In genomic region chr1:14438127-14438769, GRCh38 we compare ENCODE assay signal across 22 cellular contexts.
DNase-seq lines count a peak whose midpoint lies in the region; ATAC-seq, FAIRE-seq and TF ChIP-seq lines count a peak whose summit lies in the region.
"Had no signal": no experiment of that assay in that cellular context is flagged by ENCODE, and none has a peak within 500 bp of the region (broad histone marks: within the 10 kb centered on the region; RNA-seq: fewer than 3 reads in every experiment).

No MANE protein-coding gene starts in this region.

- TF ChIP-seq RAD21 in HepG2 (CRISPR knock-in tag; IDR thresholded peaks at IDR 0.05), result no peak

- intact Hi-C loops in HepG2 (cut with micrococcal nuclease; ENCODE audit: unreplicated experiment) (no loop called here), right lobe of liver (cut with DNase I) (no loop called here), vagina (cut with DNase I) (no loop called here)

- H3K27me3 ChIP-seq in HepG2 (ENCODE audit: control insufficient read depth in 1 of 2, insufficient read depth in 2 of 2, low read length in 2 of 2) (peaks cover 0 to 11% of the 10 kb centered on the region in 2 experiments; a peak in 1 of 5 replicates), right lobe of liver (no peaks in the 10 kb centered on the region), foreskin keratinocyte (no peaks in the 10 kb centered on the region), vagina (no peaks in the 10 kb centered on the region)
- H3K27me3 ChIP-seq: BLaER1 treated with 17β-estradiol and CSF1 and Interleukin-3, amounts not matched to agents 10 nM and 100 nM had no signal

- H3K4me1 ChIP-seq in HepG2 (ENCODE audit: insufficient read depth, low read length) (no peaks in the 10 kb centered on the region), right lobe of liver (no peaks in the 10 kb centered on the region), foreskin keratinocyte (peaks cover 30% of the 10 kb centered on the region), vagina (peaks cover 6% of the 10 kb centered on the region)
- H3K4me1 ChIP-seq: A549, Caco-2 had no signal

- TF ChIP-seq POLR2A in HepG2 (IDR thresholded peaks at IDR 0.05; ENCODE audit: insufficient read depth in 1 of 2, low read depth in 2 of 2, low read length in 2 of 2), result no peak
- no peak for TF ChIP-seq POLR2A in right lobe of liver (IDR thresholded peaks at IDR 0.05)
- TF ChIP-seq POLR2A in vagina (IDR thresholded peaks at IDR 0.05), result no peak

- BruUV-seq in HepG2 (replicated peaks; lab: Mats Ljungman, UMichigan), result no TSS peak

- in situ Hi-C loops in HepG2 (cut with HindIII; ENCODE audit: extremely low pct_ligation_motif_present, low pct_unique_long_range_greater_than_20kb), result no loop called here

- TF ChIP-seq CTCF in HepG2 (CRISPR knock-in tag; IDR thresholded peaks at IDR 0.05) (no peak), right lobe of liver (IDR thresholded peaks at IDR 0.05) (no peak), foreskin keratinocyte (conservative IDR thresholded peaks at IDR 0.05) (no peak), vagina (IDR thresholded peaks at IDR 0.05) (no peak)

- H3K79me2 ChIP-seq in HepG2 (ENCODE audit: insufficient read depth, low read length), result no peaks in the 10 kb centered on the region

- no peaks in the 10 kb centered on the region for H3K9me3 ChIP-seq in HepG2 (ENCODE audit: low read length)
- H3K9me3 ChIP-seq in right lobe of liver, result no peaks in the 10 kb centered on the region
- no peaks in the 10 kb centered on the region for H3K9me3 ChIP-seq in vagina
- H3K9me3 ChIP-seq: A549; BLaER1 treated with 17β-estradiol and CSF1 and Interleukin-3, amounts not matched to agents 10 nM and 100 nM; Caco-2 had no signal

- DNase-seq in HepG2 (ENCODE audit: low spot score) (no peak), right lobe of liver (no peak), caudate nucleus (lab: John Stamatoyannopoulos, UW) (no peak), foreskin keratinocyte (no peak), vagina (ENCODE audit: extremely low spot score in 2 of 2) (no peak), HPDE6-E6E7 (ENCODE audit: extremely low spot score) (no peak)
- DNase-seq in stimulated activated CD4-positive, alpha-beta T cell treated with anti-CD3 and anti-CD28 coated beads, Interleukin-12 subunit alpha, Interleukin-12 subunit beta, amount 100 ng/mL, for 4 hours, result no peak
- DNase-seq: AML-193; Caco-2; Calu3; CD4-positive, alpha-beta T cell; CD8-positive, alpha-beta T cell; DMS79 treated with DMSO at 0.1 percent for 48 hours; GF-D8 had no signal

- H3K36me3 ChIP-seq in HepG2 (replicated peaks in 1 of 2; ENCODE audit: control insufficient read depth in 1 of 2, insufficient read depth in 2 of 2, low read length in 2 of 2) (no peaks in the 10 kb centered on the region), right lobe of liver (no peaks in the 10 kb centered on the region), vagina (no peaks in the 10 kb centered on the region)
- H3K36me3 ChIP-seq: BLaER1 treated with 17β-estradiol and CSF1 and Interleukin-3, amounts not matched to agents 10 nM and 100 nM had no signal

- H3K27ac ChIP-seq in HepG2 (ENCODE audit: extremely low read length, insufficient read depth, low read length) (no peak overlapping the region), right lobe of liver (no peak overlapping the region), caudate nucleus (ENCODE audit: low read depth, low read length) (peak overlapping the region; percentile 87), foreskin keratinocyte (peak overlapping the region; percentile 98), vagina (peak overlapping the region; percentile 63)
- H3K27ac ChIP-seq: 22Rv1; A549; BLaER1 treated with 17β-estradiol and CSF1 and Interleukin-3, amounts not matched to agents 10 nM and 100 nM; C4-2B had no signal

- H2AFZ ChIP-seq in HepG2 (ENCODE audit: low read length), result no peak overlapping the region

- no peaks in the 10 kb centered on the region for H4K20me1 ChIP-seq in HepG2 (ENCODE audit: insufficient read depth, low read length)
- H4K20me1 ChIP-seq: BLaER1 treated with 17β-estradiol and CSF1 and Interleukin-3, amounts not matched to agents 10 nM and 100 nM had no signal

- ATAC-seq in HepG2 (no peak), right lobe of liver (no peak), foreskin keratinocyte (no peak), SK-N-SH treated with all-trans-retinoic acid at 6 μM for 48 hours (no peak)
- ATAC-seq: A549; CD8-positive, alpha-beta T cell had no signal

- H3K4me3 ChIP-seq in HepG2 (replicated peaks in 1 of 3; ENCODE audit: insufficient read depth in 1 of 3, low read depth in 2 of 3, low read length in 3 of 3) (no peak overlapping the region), right lobe of liver (no peak overlapping the region), vagina (no peak overlapping the region)
- H3K4me3 ChIP-seq: A549; BLaER1 treated with 17β-estradiol and CSF1 and Interleukin-3, amounts not matched to agents 10 nM and 100 nM had no signal

- TF ChIP-seq EP300 in HepG2 (IDR thresholded peaks at IDR 0.05; ENCODE audit: low read depth in 2 of 2, low read length in 2 of 2) (no peak), HepG2 (CRISPR knock-in tag; IDR thresholded peaks at IDR 0.05; ENCODE audit: borderline replicate concordance) (no peak)

- H3K9ac ChIP-seq in HepG2 (ENCODE audit: insufficient read depth, low read depth, low read length), result no peak overlapping the region
- H3K9ac ChIP-seq: BLaER1 treated with 17β-estradiol and CSF1 and Interleukin-3, amounts not matched to agents 10 nM and 100 nM had no signal

- 19% methylated on average over 6 of the region's 6 CpGs for WGBS in HepG2 (ENCODE audit: low lambda C conversion rate)
- 62% methylated on average over 6 of the region's 6 CpGs for WGBS in right lobe of liver (ENCODE audit: insufficient coverage, low coverage, low lambda C conversion rate, missing lambda C conversion rate)

- CTCF ChIA-PET in HepG2 (lab: Yijun Ruan, JAX; ENCODE audit: low intra/inter-chr PET ratio, low total read pairs), result no interaction called here

- no peak for FAIRE-seq in HepG2 (lab: Jason Lieb, UNC)
- FAIRE-seq: A549, D721Med, G401.6, GM12891 had no signal

- H3K4me2 ChIP-seq in HepG2 (ENCODE audit: low read depth, low read length), result no peak overlapping the region
- H3K4me2 ChIP-seq: A549 had no signal

- POLR2A ChIA-PET in HepG2 (lab: Yijun Ruan, JAX), result no interaction called here

TF ChIP-seq in HepG2, 621 proteins besides CTCF, POLR2A, EP300 and RAD21:
- no peak for TF ChIP-seq ZIK1 (CRISPR knock-in tag; IDR thresholded peaks at IDR 0.05; ENCODE audit: borderline replicate concordance, low read depth)
- TF ChIP-seq, protein P1, sequence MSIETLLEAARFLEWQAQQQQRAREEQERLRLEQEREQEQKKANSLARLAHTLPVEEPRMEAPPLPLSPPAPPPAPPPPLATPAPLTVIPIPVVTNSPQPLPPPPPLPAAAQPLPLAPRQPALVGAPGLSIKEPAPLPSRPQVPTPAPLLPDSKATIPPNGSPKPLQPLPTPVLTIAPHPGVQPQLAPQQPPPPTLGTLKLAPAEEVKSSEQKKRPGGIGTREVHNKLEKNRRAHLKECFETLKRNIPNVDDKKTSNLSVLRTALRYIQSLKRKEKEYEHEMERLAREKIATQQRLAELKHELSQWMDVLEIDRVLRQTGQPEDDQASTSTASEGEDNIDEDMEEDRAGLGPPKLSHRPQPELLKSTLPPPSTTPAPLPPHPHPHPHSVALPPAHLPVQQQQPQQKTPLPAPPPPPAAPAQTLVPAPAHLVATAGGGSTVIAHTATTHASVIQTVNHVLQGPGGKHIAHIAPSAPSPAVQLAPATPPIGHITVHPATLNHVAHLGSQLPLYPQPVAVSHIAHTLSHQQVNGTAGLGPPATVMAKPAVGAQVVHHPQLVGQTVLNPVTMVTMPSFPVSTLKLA (IDR thresholded peaks at IDR 0.05), result peak; percentile 67
TF ChIP-seq in HepG2: peak in this region for 1.

TF ChIP-seq in SK-N-SH treated with all-trans-retinoic acid at 6 μM for 48 hours, 23 proteins besides CTCF, POLR2A, EP300 and RAD21 (continues in another document):
- TF ChIP-seq ZNF70 (CRISPR knock-in tag; IDR thresholded peaks at IDR 0.05), result no peak
- no peak for TF ChIP-seq TCF4 (CRISPR knock-in tag; IDR thresholded peaks at IDR 0.05; ENCODE audit: borderline replicate concordance)
- no peak for TF ChIP-seq PPARA (CRISPR knock-in tag; IDR thresholded peaks at IDR 0.05; ENCODE audit: borderline replicate concordance)
- TF ChIP-seq ZC3H10 (CRISPR knock-in tag; IDR thresholded peaks at IDR 0.05), result no peak
- no peak for TF ChIP-seq OSR1 (CRISPR knock-in tag; IDR thresholded peaks at IDR 0.05)
- no peak for TF ChIP-seq ZFP3 (CRISPR knock-in tag; IDR thresholded peaks at IDR 0.05)
- no peak for TF ChIP-seq RARB (CRISPR knock-in tag; IDR thresholded peaks at IDR 0.05)
- TF ChIP-seq ISL1 (CRISPR knock-in tag; IDR thresholded peaks at IDR 0.05), result no peak
- no peak for TF ChIP-seq ARNTL (CRISPR knock-in tag; IDR thresholded peaks at IDR 0.05; ENCODE audit: borderline replicate concordance, low read depth)
- no peak for TF ChIP-seq BACH2 (CRISPR knock-in tag; IDR thresholded peaks at IDR 0.05; ENCODE audit: borderline replicate concordance)
- TF ChIP-seq CSDC2 (CRISPR knock-in tag; IDR thresholded peaks at IDR 0.05), result no peak
- TF ChIP-seq SNAI2 (CRISPR knock-in tag; IDR thresholded peaks at IDR 0.05), result no peak
- TF ChIP-seq, protein P2, sequence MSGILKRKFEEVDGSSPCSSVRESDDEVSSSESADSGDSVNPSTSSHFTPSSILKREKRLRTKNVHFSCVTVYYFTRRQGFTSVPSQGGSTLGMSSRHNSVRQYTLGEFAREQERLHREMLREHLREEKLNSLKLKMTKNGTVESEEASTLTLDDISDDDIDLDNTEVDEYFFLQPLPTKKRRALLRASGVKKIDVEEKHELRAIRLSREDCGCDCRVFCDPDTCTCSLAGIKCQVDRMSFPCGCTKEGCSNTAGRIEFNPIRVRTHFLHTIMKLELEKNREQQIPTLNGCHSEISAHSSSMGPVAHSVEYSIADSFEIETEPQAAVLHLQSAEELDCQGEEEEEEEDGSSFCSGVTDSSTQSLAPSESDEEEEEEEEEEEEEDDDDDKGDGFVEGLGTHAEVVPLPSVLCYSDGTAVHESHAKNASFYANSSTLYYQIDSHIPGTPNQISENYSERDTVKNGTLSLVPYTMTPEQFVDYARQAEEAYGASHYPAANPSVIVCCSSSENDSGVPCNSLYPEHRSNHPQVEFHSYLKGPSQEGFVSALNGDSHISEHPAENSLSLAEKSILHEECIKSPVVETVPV (CRISPR knock-in tag; IDR thresholded peaks at IDR 0.05), result no peak
- TF ChIP-seq, protein P3, sequence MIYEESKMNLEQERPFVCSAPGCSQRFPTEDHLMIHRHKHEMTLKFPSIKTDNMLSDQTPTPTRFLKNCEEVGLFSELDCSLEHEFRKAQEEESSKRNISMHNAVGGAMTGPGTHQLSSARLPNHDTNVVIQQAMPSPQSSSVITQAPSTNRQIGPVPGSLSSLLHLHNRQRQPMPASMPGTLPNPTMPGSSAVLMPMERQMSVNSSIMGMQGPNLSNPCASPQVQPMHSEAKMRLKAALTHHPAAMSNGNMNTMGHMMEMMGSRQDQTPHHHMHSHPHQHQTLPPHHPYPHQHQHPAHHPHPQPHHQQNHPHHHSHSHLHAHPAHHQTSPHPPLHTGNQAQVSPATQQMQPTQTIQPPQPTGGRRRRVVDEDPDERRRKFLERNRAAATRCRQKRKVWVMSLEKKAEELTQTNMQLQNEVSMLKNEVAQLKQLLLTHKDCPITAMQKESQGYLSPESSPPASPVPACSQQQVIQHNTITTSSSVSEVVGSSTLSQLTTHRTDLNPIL (CRISPR knock-in tag; IDR thresholded peaks at IDR 0.05; ENCODE audit: low read depth), result no peak

Comparison
In these comparisons a context has a peak if more than half of its experiments do, and no peak if none do; other contexts are left out.
1. H3K27ac ChIP-seq: peak in caudate nucleus (single experiment), foreskin keratinocyte (single experiment) and vagina (single experiment); none in HepG2 (single experiment) and right lobe of liver (0 of 3).